ENCODE assay signal across 1 cellular context in the genomic region with DNA sequence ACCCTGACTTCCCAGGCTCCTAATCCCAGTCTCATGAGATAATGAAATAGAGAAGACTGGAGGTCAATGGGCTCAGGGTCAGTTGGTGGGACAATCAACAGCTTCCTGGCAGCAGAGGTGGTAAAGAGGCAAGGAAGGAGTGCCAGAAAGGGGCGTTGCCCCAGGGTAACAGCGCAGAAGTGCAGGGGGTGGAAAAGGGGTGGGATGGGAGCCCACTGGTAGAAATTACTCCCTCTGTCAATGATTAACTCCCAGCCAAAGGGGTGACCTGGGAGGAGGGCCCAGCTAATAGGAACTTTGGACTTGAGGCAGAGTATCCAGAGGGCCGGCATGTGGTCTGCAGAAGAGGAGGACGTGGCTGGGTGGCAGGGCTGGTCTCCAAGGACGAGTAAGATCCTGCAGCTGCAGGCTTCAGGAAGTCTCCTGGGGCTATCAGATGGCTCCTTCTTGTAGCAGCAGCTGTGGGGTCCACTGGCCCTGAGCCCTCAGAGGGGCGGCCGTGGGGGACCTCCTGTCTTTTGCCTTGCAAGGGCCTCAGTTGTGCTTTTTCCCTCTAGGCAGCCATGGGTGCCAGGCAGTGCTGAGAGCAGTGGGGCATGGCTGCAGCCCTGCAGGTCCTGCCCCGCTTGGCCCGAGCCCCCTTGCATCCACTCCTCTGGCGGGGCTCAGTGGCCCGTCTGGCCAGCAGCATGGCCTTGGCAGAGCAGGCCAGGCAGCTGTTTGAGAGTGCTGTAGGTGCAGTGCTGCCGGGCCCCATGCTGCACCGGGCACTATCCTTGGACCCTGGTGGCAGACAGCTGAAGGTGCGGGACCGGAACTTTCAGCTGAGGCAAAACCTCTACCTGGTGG.
TF ChIP-seq lines count a peak whose summit lies in the region.

No MANE protein-coding gene starts in this region.

TF ChIP-seq in HepG2, 621 proteins besides CTCF, POLR2A, EP300 and RAD21 (continued from another document and continues in another):
- TF ChIP-seq, protein P1, sequence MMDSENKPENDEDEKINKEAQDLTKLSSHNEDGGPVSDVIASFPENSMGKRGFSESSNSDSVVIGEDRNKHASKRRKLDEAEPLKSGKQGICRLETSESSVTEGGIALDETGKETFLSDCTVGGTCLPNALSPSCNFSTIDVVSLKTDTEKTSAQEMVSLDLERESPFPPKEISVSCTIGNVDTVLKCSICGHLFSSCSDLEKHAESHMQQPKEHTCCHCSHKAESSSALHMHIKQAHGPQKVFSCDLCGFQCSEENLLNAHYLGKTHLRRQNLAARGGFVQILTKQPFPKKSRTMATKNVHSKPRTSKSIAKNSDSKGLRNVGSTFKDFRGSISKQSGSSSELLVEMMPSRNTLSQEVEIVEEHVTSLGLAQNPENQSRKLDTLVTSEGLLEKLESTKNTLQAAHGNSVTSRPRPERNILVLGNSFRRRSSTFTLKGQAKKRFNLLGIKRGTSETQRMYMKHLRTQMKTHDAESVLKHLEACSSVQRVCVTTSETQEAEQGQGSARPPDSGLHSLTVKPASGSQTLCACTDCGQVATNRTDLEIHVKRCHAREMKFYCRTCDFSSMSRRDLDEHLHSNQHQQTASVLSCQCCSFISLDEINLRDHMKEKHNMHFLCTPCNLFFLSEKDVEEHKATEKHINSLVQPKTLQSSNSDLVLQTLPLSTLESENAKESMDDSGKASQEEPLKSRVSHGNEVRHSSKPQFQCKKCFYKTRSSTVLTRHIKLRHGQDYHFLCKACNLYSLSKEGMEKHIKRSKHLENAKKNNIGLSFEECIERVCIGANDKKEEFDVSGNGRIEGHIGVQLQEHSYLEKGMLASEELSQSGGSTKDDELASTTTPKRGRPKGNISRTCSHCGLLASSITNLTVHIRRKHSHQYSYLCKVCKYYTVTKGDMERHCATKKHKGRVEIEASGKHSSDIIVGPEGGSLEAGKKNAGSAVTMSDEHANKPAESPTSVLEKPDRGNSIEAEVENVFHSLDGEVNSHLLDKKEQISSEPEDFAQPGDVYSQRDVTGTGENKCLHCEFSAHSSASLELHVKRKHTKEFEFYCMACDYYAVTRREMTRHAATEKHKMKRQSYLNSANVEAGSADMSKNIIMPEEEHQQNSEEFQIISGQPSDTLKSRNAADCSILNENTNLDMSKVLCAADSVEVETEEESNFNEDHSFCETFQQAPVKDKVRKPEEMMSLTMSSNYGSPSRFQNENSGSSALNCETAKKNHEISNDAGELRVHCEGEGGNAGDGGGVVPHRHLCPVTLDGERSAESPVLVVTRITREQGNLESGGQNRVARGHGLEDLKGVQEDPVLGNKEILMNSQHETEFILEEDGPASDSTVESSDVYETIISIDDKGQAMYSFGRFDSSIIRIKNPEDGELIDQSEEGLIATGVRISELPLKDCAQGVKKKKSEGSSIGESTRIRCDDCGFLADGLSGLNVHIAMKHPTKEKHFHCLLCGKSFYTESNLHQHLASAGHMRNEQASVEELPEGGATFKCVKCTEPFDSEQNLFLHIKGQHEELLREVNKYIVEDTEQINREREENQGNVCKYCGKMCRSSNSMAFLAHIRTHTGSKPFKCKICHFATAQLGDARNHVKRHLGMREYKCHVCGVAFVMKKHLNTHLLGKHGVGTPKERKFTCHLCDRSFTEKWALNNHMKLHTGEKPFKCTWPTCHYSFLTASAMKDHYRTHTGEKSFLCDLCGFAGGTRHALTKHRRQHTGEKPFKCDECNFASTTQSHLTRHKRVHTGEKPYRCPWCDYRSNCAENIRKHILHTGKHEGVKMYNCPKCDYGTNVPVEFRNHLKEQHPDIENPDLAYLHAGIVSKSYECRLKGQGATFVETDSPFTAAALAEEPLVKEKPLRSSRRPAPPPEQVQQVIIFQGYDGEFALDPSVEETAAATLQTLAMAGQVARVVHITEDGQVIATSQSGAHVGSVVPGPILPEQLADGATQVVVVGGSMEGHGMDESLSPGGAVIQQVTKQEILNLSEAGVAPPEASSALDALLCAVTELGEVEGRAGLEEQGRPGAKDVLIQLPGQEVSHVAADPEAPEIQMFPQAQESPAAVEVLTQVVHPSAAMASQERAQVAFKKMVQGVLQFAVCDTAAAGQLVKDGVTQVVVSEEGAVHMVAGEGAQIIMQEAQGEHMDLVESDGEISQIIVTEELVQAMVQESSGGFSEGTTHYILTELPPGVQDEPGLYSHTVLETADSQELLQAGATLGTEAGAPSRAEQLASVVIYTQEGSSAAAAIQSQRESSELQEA (CRISPR knock-in tag; IDR thresholded peaks at IDR 0.05; ENCODE audit: not compliant biosample characterization), result peak; percentile 24
- TF ChIP-seq, protein P2, sequence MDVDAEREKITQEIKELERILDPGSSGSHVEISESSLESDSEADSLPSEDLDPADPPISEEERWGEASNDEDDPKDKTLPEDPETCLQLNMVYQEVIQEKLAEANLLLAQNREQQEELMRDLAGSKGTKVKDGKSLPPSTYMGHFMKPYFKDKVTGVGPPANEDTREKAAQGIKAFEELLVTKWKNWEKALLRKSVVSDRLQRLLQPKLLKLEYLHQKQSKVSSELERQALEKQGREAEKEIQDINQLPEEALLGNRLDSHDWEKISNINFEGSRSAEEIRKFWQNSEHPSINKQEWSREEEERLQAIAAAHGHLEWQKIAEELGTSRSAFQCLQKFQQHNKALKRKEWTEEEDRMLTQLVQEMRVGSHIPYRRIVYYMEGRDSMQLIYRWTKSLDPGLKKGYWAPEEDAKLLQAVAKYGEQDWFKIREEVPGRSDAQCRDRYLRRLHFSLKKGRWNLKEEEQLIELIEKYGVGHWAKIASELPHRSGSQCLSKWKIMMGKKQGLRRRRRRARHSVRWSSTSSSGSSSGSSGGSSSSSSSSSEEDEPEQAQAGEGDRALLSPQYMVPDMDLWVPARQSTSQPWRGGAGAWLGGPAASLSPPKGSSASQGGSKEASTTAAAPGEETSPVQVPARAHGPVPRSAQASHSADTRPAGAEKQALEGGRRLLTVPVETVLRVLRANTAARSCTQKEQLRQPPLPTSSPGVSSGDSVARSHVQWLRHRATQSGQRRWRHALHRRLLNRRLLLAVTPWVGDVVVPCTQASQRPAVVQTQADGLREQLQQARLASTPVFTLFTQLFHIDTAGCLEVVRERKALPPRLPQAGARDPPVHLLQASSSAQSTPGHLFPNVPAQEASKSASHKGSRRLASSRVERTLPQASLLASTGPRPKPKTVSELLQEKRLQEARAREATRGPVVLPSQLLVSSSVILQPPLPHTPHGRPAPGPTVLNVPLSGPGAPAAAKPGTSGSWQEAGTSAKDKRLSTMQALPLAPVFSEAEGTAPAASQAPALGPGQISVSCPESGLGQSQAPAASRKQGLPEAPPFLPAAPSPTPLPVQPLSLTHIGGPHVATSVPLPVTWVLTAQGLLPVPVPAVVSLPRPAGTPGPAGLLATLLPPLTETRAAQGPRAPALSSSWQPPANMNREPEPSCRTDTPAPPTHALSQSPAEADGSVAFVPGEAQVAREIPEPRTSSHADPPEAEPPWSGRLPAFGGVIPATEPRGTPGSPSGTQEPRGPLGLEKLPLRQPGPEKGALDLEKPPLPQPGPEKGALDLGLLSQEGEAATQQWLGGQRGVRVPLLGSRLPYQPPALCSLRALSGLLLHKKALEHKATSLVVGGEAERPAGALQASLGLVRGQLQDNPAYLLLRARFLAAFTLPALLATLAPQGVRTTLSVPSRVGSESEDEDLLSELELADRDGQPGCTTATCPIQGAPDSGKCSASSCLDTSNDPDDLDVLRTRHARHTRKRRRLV (CRISPR knock-in tag; IDR thresholded peaks at IDR 0.05), result no peak
- TF ChIP-seq MYNN (CRISPR knock-in tag; IDR thresholded peaks at IDR 0.05; ENCODE audit: low read depth) (no peak), SRY (CRISPR knock-in tag; IDR thresholded peaks at IDR 0.05) (no peak), ZNF879 (CRISPR knock-in tag; IDR thresholded peaks at IDR 0.05) (no peak), ZSCAN20 (CRISPR knock-in tag; IDR thresholded peaks at IDR 0.05; ENCODE audit: borderline replicate concordance) (peak; percentile 51; the same call in 1 of the 2 replicates), SSRP1 (CRISPR knock-in tag; IDR thresholded peaks at IDR 0.05) (no peak), PHF20 (CRISPR knock-in tag; IDR thresholded peaks at IDR 0.05) (peak; percentile 48; the same call in 1 of the 2 replicates), MTF2 (CRISPR knock-in tag; IDR thresholded peaks at IDR 0.05; ENCODE audit: borderline replicate concordance) (no peak), NCOA5 (CRISPR knock-in tag; IDR thresholded peaks at IDR 0.05) (no peak), NFE2L2 (IDR thresholded peaks at IDR 0.05; ENCODE audit: low read length) (no peak), RORA (CRISPR knock-in tag; IDR thresholded peaks at IDR 0.05) (no peak), ZNF292 (CRISPR knock-in tag; IDR thresholded peaks at IDR 0.05; ENCODE audit: borderline replicate concordance, low read depth) (peak; percentile 82), ZNF337 (CRISPR knock-in tag; IDR thresholded peaks at IDR 0.05; ENCODE audit: borderline replicate concordance, low read depth) (peak; percentile 81; the same call in 1 of the 2 replicates), SMAD1 (CRISPR knock-in tag; IDR thresholded peaks at IDR 0.05; ENCODE audit: borderline replicate concordance, low read depth) (peak; percentile 76; the same call in 1 of the 2 replicates), ETV5 (CRISPR knock-in tag; IDR thresholded peaks at IDR 0.05; ENCODE audit: borderline replicate concordance) (peak; percentile 29; the same call in 1 of the 2 replicates), U2AF2 (IDR thresholded peaks at IDR 0.05; ENCODE audit: low read depth, low read length) (no peak), CREB1 (IDR thresholded peaks at IDR 0.05) (no peak), CREB1 (CRISPR knock-in tag; IDR thresholded peaks at IDR 0.05) (peak; percentile 76), EED (CRISPR knock-in tag; IDR thresholded peaks at IDR 0.05) (no peak), ZNF816 (CRISPR knock-in tag; IDR thresholded peaks at IDR 0.05; ENCODE audit: borderline replicate concordance) (peak; percentile 17; the same call in 1 of the 2 replicates), NR3C1 (CRISPR knock-in tag; IDR thresholded peaks at IDR 0.05) (no peak), KDM4B (CRISPR knock-in tag; IDR thresholded peaks at IDR 0.05) (no peak), EHMT2 (IDR thresholded peaks at IDR 0.05; ENCODE audit: borderline replicate concordance, low read depth, low read length) (no peak; the same call in 1 of the 2 replicates), MEF2D (CRISPR knock-in tag; IDR thresholded peaks at IDR 0.05) (peak; percentile 59), NFYC (CRISPR knock-in tag; IDR thresholded peaks at IDR 0.05) (0 out of 2 replicates have a peak, but pooled peaks have one; percentile 26), ZNF841 (CRISPR knock-in tag; IDR thresholded peaks at IDR 0.05; ENCODE audit: borderline replicate concordance) (no peak), GATAD1 (CRISPR knock-in tag; IDR thresholded peaks at IDR 0.05) (no peak; the same call in 1 of the 2 replicates)
- TF ChIP-seq, protein P3, sequence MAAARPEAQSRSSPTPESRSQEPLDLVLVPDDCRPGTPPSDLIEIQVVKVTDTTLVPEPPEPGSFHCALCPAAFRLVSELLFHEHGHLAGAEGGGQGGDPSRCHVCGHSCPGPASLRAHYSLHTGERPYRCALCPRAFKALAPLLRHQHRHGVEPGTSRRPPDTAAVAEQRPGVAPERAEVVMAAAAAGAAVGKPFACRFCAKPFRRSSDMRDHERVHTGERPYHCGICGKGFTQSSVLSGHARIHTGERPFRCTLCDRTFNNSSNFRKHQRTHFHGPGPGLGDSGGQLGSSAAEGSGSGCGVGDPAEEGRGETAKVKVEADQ (CRISPR knock-in tag; IDR thresholded peaks at IDR 0.05; ENCODE audit: borderline replicate concordance), result peak; percentile 75; the same call in 1 of the 2 replicates
- TF ChIP-seq, protein P4, sequence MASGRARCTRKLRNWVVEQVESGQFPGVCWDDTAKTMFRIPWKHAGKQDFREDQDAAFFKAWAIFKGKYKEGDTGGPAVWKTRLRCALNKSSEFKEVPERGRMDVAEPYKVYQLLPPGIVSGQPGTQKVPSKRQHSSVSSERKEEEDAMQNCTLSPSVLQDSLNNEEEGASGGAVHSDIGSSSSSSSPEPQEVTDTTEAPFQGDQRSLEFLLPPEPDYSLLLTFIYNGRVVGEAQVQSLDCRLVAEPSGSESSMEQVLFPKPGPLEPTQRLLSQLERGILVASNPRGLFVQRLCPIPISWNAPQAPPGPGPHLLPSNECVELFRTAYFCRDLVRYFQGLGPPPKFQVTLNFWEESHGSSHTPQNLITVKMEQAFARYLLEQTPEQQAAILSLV (CRISPR knock-in tag; IDR thresholded peaks at IDR 0.05; ENCODE audit: borderline replicate concordance), result no peak; the same call in 1 of the 2 replicates
- TF ChIP-seq, protein P5, sequence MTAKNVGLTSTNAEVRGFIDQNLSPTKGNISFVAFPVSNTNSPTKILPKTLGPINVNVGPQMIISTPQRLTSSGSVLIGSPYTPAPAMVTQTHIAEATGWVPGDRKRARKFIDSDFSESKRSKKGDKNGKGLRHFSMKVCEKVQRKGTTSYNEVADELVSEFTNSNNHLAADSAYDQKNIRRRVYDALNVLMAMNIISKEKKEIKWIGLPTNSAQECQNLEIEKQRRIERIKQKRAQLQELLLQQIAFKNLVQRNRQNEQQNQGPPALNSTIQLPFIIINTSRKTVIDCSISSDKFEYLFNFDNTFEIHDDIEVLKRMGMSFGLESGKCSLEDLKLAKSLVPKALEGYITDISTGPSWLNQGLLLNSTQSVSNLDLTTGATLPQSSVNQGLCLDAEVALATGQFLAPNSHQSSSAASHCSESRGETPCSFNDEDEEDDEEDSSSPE (CRISPR knock-in tag; IDR thresholded peaks at IDR 0.05), result no peak
- TF ChIP-seq, protein P6, sequence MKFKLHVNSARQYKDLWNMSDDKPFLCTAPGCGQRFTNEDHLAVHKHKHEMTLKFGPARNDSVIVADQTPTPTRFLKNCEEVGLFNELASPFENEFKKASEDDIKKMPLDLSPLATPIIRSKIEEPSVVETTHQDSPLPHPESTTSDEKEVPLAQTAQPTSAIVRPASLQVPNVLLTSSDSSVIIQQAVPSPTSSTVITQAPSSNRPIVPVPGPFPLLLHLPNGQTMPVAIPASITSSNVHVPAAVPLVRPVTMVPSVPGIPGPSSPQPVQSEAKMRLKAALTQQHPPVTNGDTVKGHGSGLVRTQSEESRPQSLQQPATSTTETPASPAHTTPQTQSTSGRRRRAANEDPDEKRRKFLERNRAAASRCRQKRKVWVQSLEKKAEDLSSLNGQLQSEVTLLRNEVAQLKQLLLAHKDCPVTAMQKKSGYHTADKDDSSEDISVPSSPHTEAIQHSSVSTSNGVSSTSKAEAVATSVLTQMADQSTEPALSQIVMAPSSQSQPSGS (CRISPR knock-in tag; IDR thresholded peaks at IDR 0.05), result no peak
- TF ChIP-seq, protein P7, sequence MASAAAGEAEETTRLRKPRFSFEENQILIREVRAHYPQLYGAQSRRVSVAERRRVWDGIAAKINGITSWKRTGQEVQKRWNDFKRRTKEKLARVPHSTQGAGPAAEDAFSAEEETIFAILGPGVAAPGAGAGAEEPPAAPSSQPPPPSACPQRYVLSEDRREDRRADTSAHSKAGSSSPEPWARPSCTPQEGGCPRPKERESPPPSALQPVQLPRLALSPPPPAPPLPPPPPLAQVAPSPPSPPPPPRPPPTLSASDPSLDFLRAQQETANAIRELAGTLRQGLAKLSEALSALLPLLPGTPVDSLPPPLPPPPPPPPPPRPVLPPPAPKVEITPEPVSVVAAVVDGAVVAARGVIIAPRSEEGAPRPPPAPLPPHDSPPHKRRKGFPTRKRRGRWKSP (CRISPR knock-in tag; IDR thresholded peaks at IDR 0.05), result no peak
- TF ChIP-seq, protein P8, sequence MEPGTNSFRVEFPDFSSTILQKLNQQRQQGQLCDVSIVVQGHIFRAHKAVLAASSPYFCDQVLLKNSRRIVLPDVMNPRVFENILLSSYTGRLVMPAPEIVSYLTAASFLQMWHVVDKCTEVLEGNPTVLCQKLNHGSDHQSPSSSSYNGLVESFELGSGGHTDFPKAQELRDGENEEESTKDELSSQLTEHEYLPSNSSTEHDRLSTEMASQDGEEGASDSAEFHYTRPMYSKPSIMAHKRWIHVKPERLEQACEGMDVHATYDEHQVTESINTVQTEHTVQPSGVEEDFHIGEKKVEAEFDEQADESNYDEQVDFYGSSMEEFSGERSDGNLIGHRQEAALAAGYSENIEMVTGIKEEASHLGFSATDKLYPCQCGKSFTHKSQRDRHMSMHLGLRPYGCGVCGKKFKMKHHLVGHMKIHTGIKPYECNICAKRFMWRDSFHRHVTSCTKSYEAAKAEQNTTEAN (CRISPR knock-in tag; conservative IDR thresholded peaks at IDR 0.05), result no peak; the same call in 1 of the 2 replicates
